In genomic region chr20:63635431-63636141, GRCh38 we compare ENCODE assay signal across 8 cellular contexts. TPM values are rescaled to one million over a fixed set of nuclear protein-coding genes. Genes with fewer than 3 reads are reported as not detected.
A peak's percentile ranks its signal among the peaks of the same experiment; 100 is the strongest.
DNase-seq lines count a peak whose midpoint lies in the region; ATAC-seq, FAIRE-seq and TF ChIP-seq lines count a peak whose summit lies in the region.

No MANE protein-coding gene starts in this region.

- H3K27ac ChIP-seq in pancreas, result peak overlapping the region in 2 of 4 donors; percentile 12 to 46

- H3K4me1 Mint-ChIP-seq in mesothelial cell of epicardium (peaks cover 5% of the 10 kb centered on the region), progenitor cell of endocrine pancreas (ENCODE audit: low read depth) (no peaks in the 10 kb centered on the region)

- H3K4me3 ChIP-seq in GM12865 (ENCODE audit: low read depth, low read length) (no peak overlapping the region), pancreas (no peak overlapping the region)

- H3K9me3 ChIP-seq in pancreas, result no peaks in the 10 kb centered on the region

- H3K36me3 ChIP-seq in pancreas, result no peaks in the 10 kb centered on the region

- H3K27me3 Mint-ChIP-seq in mesothelial cell of epicardium (ENCODE audit: low read depth) (no peaks in the 10 kb centered on the region), progenitor cell of endocrine pancreas (no peaks in the 10 kb centered on the region)

- no peak for FAIRE-seq in pancreas (lab: Jason Lieb, UNC)

- no peak overlapping the region for H3K27ac Mint-ChIP-seq in mesothelial cell of epicardium
- H3K27ac Mint-ChIP-seq in progenitor cell of endocrine pancreas, result no peak overlapping the region

- intact Hi-C loops in pancreas (cut with DNase I), result no loop called here

- 70 to 80% methylated on average over 15 of the region's 15 CpGs for WGBS in pancreas, 2 donors

- DNase-seq in GM12865 (ENCODE audit: low read depth) (peak; percentile 85), NOMO-1 treated with DMSO at 0.1 percent for 48 hours (lab: John Stamatoyannopoulos, UW; ENCODE audit: unreplicated experiment) (peak; percentile 83), pancreas (no peak), mesothelial cell of epicardium (ENCODE audit: low spot score in 2 of 2, unreplicated experiment in 2 of 2) (no peak), midbrain (lab: John Stamatoyannopoulos, UW) (no peak), progenitor cell of endocrine pancreas (ENCODE audit: low spot score, unreplicated experiment) (no peak), GM19240 (ENCODE audit: insufficient read length, low spot score) (no peak)
- DNase-seq in activated T-cell treated with anti-CD3 and anti-CD28 coated beads, Interleukin-2, amount 50 U/mL, for 1 hour, result peak; percentile 77

- ATAC-seq in pancreas, result peak in 3 of 4 donors; percentile 13 to 59 (median 35)

- TF ChIP-seq CTCF in GM12865 (IDR thresholded peaks at IDR 0.05; ENCODE audit: insufficient read depth, low read depth, low read length, missing control alignments) (no peak), pancreas (IDR thresholded peaks at IDR 0.05) (no peak), mesothelial cell of epicardium (IDR thresholded peaks at IDR 0.05; ENCODE audit: unreplicated experiment) (no peak), progenitor cell of endocrine pancreas (IDR thresholded peaks at IDR 0.05; ENCODE audit: unreplicated experiment) (no peak)

- H3K9me3 Mint-ChIP-seq in mesothelial cell of epicardium, result no peaks in the 10 kb centered on the region
- no peaks in the 10 kb centered on the region for H3K9me3 Mint-ChIP-seq in progenitor cell of endocrine pancreas (ENCODE audit: low read depth)

- no peak overlapping the region for H3K4me3 Mint-ChIP-seq in mesothelial cell of epicardium
- no peak overlapping the region for H3K4me3 Mint-ChIP-seq in progenitor cell of endocrine pancreas (ENCODE audit: low read depth)

- no peaks in the 10 kb centered on the region for H3K27me3 ChIP-seq in pancreas

- H3K36me3 Mint-ChIP-seq in mesothelial cell of epicardium (no peaks in the 10 kb centered on the region), progenitor cell of endocrine pancreas (ENCODE audit: insufficient read depth) (no peaks in the 10 kb centered on the region)

- no peaks in the 10 kb centered on the region for H3K4me1 ChIP-seq in pancreas

RNA-seq across cellular contexts. Expression of gene GMEB2, which starts 8.7 kb away (rescaled TPM):
- 1 to 10 TPM; 4.1 to 8.2 (median 5.2) TPM for total RNA-seq in pancreas
- 10 to 100 TPM in 1 of 2 donors, 1 to 10 TPM in 1; 8.8 to 10.4 TPM for polyA plus RNA-seq in pancreas
- total RNA-seq in mesothelial cell of epicardium, result 16.1 to 17.2 TPM (median 17.0 TPM) in 3 replicates
- 15.1 and 15.2 TPM in 2 replicates for total RNA-seq in progenitor cell of endocrine pancreas

RNA-seq across cellular contexts. Expression of gene STMN3, which starts 17.6 kb away (rescaled TPM):
- total RNA-seq in pancreas, result 10 to 100 TPM in 2 of 6 donors, 1 to 10 TPM in 4; 4.4 to 13.1 (median 7.9) TPM
- 10 to 100 TPM; 17.4 to 37.8 TPM for polyA plus RNA-seq in pancreas
- total RNA-seq in mesothelial cell of epicardium, result 29.9 to 34.1 TPM (median 32.1 TPM) in 3 replicates
- 25.6 and 26.5 TPM in 2 replicates for total RNA-seq in progenitor cell of endocrine pancreas

RNA-seq across cellular contexts. Expression of gene RTEL1, which starts 22.5 kb away (rescaled TPM):
- total RNA-seq in pancreas (10 to 100 TPM; 10.5 to 19.2 (median 13.9) TPM), mesothelial cell of epicardium (38.7 to 45.2 TPM (median 42.2 TPM) in 3 replicates), progenitor cell of endocrine pancreas (35.5 and 39.7 TPM in 2 replicates)
- 10 to 100 TPM; 28.4 to 36.6 TPM for polyA plus RNA-seq in pancreas

Comparison
In these comparisons a context has a peak if more than half of its experiments do, and no peak if none do; other contexts are left out.
1. DNase-seq: peak in GM12865 (single experiment), NOMO-1 treated with DMSO at 0.1 percent for 48 hours (single experiment) and activated T-cell treated with anti-CD3 and anti-CD28 coated beads, Interleukin-2, amount 50 U/mL, for 1 hour (single experiment); none in pancreas (0 of 6), mesothelial cell of epicardium (0 of 2), midbrain (single experiment), progenitor cell of endocrine pancreas (single experiment) and GM19240 (single experiment).